In genomic region chr7:157795199-157795598, GRCh38 we compare ENCODE assay signal across 19 cellular contexts.
"Had no signal": no experiment of that assay in that cellular context is flagged by ENCODE, and none has a peak within 500 bp of the region (broad histone marks: within the 10 kb centered on the region; RNA-seq: fewer than 3 reads in every experiment).

No MANE protein-coding gene starts in this region.

- H3K27ac ChIP-seq: adrenal gland, heart left ventricle, psoas muscle, stomach, vagina had no signal

- H3K4me1 ChIP-seq: adrenal gland, heart left ventricle, psoas muscle, vagina had no signal

- H3K27me3 ChIP-seq: adrenal gland, vagina had no signal

- DNase-seq: activated CD4-positive, alpha-beta T cell treated with anti-CD3 and anti-CD28 coated beads, Interleukin-2, amount 50 U/mL, for 1 hour; activated CD4-positive, CD25-positive, alpha-beta regulatory T cell treated with anti-CD3 and anti-CD28 coated beads, Interleukin-2, amount 50 U/mL, for 72 hours; activated CD8-positive, alpha-beta memory T cell treated with anti-CD3 and anti-CD28 coated beads, Interleukin-2, amount 50 U/mL, for 48 hours; activated effector memory CD4-positive, alpha-beta T cell treated with anti-CD3 and anti-CD28 coated beads, Interleukin-2, amount 50 U/mL, for 16 hours; activated T-cell treated with anti-CD3 and anti-CD28 coated beads, Interleukin-2, amount 50 U/mL, for 72 hours; adrenal gland; cerebellar nuclear complex; effector CD4-positive, alpha-beta T cell; heart left ventricle; immature natural killer cell; left ventricle myocardium superior; nephron progenitor cell; stomach; trophoblast cell had no signal

- H3K9me3 ChIP-seq: adrenal gland, heart left ventricle, psoas muscle, stomach, vagina had no signal

- ATAC-seq: activated naive CD4-positive, alpha-beta T cell treated with anti-CD3 and anti-CD28 coated beads, Interleukin-2, amount 50 U/mL, for 72 hours; activated T-cell treated with anti-CD3 and anti-CD28 coated beads, Interleukin-2, amount 50 U/mL, for 72 hours; heart left ventricle; left ventricle myocardium superior; psoas muscle; right cardiac atrium had no signal

- H3K4me3 Mint-ChIP-seq: activated T-cell treated with anti-CD3 and anti-CD28 coated beads, Interleukin-2, amount 50 U/mL, for 72 hours; immature natural killer cell; nephron progenitor cell had no signal

- H3K36me3 ChIP-seq: adrenal gland, heart left ventricle, stomach, vagina had no signal

- H3K36me3 Mint-ChIP-seq: activated naive CD4-positive, alpha-beta T cell treated with anti-CD3 and anti-CD28 coated beads, Interleukin-2, amount 50 U/mL, for 72 hours; immature natural killer cell had no signal

- H3K9me3 Mint-ChIP-seq: activated naive CD4-positive, alpha-beta T cell treated with anti-CD3 and anti-CD28 coated beads, Interleukin-2, amount 50 U/mL, for 72 hours; activated T-cell treated with anti-CD3 and anti-CD28 coated beads, Interleukin-2, amount 50 U/mL, for 72 hours; nephron progenitor cell had no signal

- H3K4me3 ChIP-seq: adrenal gland, heart left ventricle, psoas muscle, skin epidermis, stomach, vagina had no signal

- H3K27ac Mint-ChIP-seq: activated naive CD4-positive, alpha-beta T cell treated with anti-CD3 and anti-CD28 coated beads, Interleukin-2, amount 50 U/mL, for 72 hours; activated T-cell treated with anti-CD3 and anti-CD28 coated beads, Interleukin-2, amount 50 U/mL, for 72 hours; immature natural killer cell; nephron progenitor cell had no signal
